ENCODE assay signal across 20 cellular contexts in the genomic region with DNA sequence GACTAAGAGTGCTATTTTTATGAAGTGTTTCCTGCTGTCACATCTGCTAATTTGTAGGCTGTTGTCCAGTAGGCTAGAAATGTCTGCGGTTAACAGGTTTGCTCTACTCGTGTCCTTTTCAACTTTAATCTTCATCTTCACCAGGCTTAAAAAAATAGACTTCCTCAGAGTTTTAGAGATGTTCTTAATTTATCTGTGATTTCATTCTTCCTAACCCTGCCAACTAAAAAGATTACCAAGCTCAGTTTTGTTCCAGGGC.
A peak's percentile ranks its signal among the peaks of the same experiment; 100 is the strongest.
DNase-seq lines count a peak whose midpoint lies in the region; ATAC-seq and TF ChIP-seq lines count a peak whose summit lies in the region.
"Had no signal": no experiment of that assay in that cellular context is flagged by ENCODE, and none has a peak within 500 bp of the region (broad histone marks: within the 10 kb centered on the region; RNA-seq: fewer than 3 reads in every experiment).

No MANE protein-coding gene starts in this region.

- TF ChIP-seq CTCF in CD14-positive monocyte (IDR thresholded peaks at IDR 0.05) (no peak), WTC11 (IDR thresholded peaks at IDR 0.05) (no peak), suprapubic skin (IDR thresholded peaks at IDR 0.05) (no peak)

- H3K36me3 ChIP-seq in ACC112 (ENCODE audit: insufficient read depth, low read length) = peaks cover 44% of the 10 kb centered on the region
- H3K36me3 ChIP-seq in suprapubic skin = peaks cover 59% of the 10 kb centered on the region

- H2AFZ ChIP-seq in ACC112 (ENCODE audit: low read length, unreplicated experiment) = no peak overlapping the region

- peaks cover 4% of the 10 kb centered on the region for H3K79me2 ChIP-seq in ACC112 (ENCODE audit: control insufficient read depth, insufficient read depth, low read length, unreplicated experiment)

- no peak overlapping the region for H3K4me3 ChIP-seq in ACC112 (ENCODE audit: low read depth, low read length)
- no peak overlapping the region for H3K4me3 ChIP-seq in suprapubic skin
- H3K4me3 ChIP-seq: BLaER1, body of pancreas, K562, left lung, Peyer's patch, transverse colon had no signal

- POLR2A ChIA-PET in WTC11 (lab: Charles Lee) = no interaction called here

- peak overlapping the region; percentile 67 for H3K27ac ChIP-seq in ACC112 (ENCODE audit: low read depth, low read length)
- H3K27ac ChIP-seq in suprapubic skin = no peak overlapping the region
- H3K27ac ChIP-seq: BLaER1, body of pancreas, left lung, Peyer's patch, transverse colon had no signal

- ATAC-seq in WTC11 = no peak
- ATAC-seq in naive B cell (ENCODE audit: low read depth in 2 of 2) = no peak
- ATAC-seq in Right ventricle myocardium superior (ENCODE audit: poor library complexity) = no peak
- ATAC-seq: body of pancreas, esophagus mucosa, K562 had no signal

- no peaks in the 10 kb centered on the region for H3K27me3 ChIP-seq in ACC112 (ENCODE audit: insufficient read depth, low read length)
- H3K27me3 ChIP-seq in suprapubic skin = no peaks in the 10 kb centered on the region
- H3K27me3 ChIP-seq: BLaER1, body of pancreas, left lung, Peyer's patch, transverse colon had no signal

- TF ChIP-seq POLR2A in suprapubic skin (IDR thresholded peaks at IDR 0.05) = no peak

- H3K4me1 Mint-ChIP-seq in CD14-positive monocyte (peaks cover 10% of the 10 kb centered on the region), WTC11 (no peaks in the 10 kb centered on the region), naive B cell (peaks cover 17 to 23% (median 20%) of the 10 kb centered on the region in 3 donors)

- TF ChIP-seq EP300 in suprapubic skin (IDR thresholded peaks at IDR 0.05) = no peak

- no peaks in the 10 kb centered on the region for H3K9me3 ChIP-seq in suprapubic skin
- H3K9me3 ChIP-seq: BLaER1, body of pancreas, left lung, Peyer's patch, SK-N-SH, transverse colon had no signal

- DNase-seq in CD14-positive monocyte (ENCODE audit: low spot score) (no peak), WTC11 (ENCODE audit: low spot score) (no peak), naive B cell (no peak), suprapubic skin (ENCODE audit: low spot score in 2 of 2) (no peak), Right ventricle myocardium superior (no peak), NCI-H1092 treated with DMSO at 0.1 percent for 48 hours (lab: John Stamatoyannopoulos, UW) (no peak)
- DNase-seq: activated CD4-positive, alpha-beta T cell treated with anti-CD3 and anti-CD28 coated beads, Interleukin-2, amount 50 U/mL, for 48 hours; activated effector memory CD4-positive, alpha-beta T cell treated with anti-CD3 and anti-CD28 coated beads, Interleukin-2, amount 50 U/mL, for 16 hours; body of pancreas; dermis blood vessel endothelial cell; DND-41; left lung; NCI-H748 treated with DMSO at 0.1 percent for 48 hours; Peyer's patch; SK-N-SH; transverse colon had no signal

- H3K27me3 Mint-ChIP-seq in CD14-positive monocyte (ENCODE audit: low read depth in 3 of 3) = no peaks in the 10 kb centered on the region
- H3K27me3 Mint-ChIP-seq in WTC11 (ENCODE audit: low read depth) = no peaks in the 10 kb centered on the region
- H3K27me3 Mint-ChIP-seq in naive B cell = no peaks in the 10 kb centered on the region

- H3K9me3 Mint-ChIP-seq in CD14-positive monocyte = no peaks in the 10 kb centered on the region
- H3K9me3 Mint-ChIP-seq in WTC11 = no peaks in the 10 kb centered on the region
- no peaks in the 10 kb centered on the region for H3K9me3 Mint-ChIP-seq in naive B cell

- H3K36me3 Mint-ChIP-seq in CD14-positive monocyte = peaks cover 74 to 86% of the 10 kb centered on the region in 2 donors
- peaks cover 54% of the 10 kb centered on the region for H3K36me3 Mint-ChIP-seq in WTC11
- H3K36me3 Mint-ChIP-seq in naive B cell = peaks cover 20 to 27% of the 10 kb centered on the region in 2 donors

- CTCF ChIA-PET in WTC11 (lab: Charles Lee) = no interaction called here

- H3K27ac Mint-ChIP-seq in CD14-positive monocyte = peak overlapping the region in 5 of 7 donors; percentile 71 to 86 (median 84)
- H3K27ac Mint-ChIP-seq in WTC11 = peak overlapping the region; percentile 84
- H3K27ac Mint-ChIP-seq in naive B cell = peak overlapping the region in 4 of 6 donors; percentile 24 to 91 (median 74)

- no peak overlapping the region for H3K4me3 Mint-ChIP-seq in CD14-positive monocyte
- no peak overlapping the region for H3K4me3 Mint-ChIP-seq in WTC11
- H3K4me3 Mint-ChIP-seq in naive B cell = peak overlapping the region in 1 of 8 donors; percentile 49

- WGBS in suprapubic skin = 87% methylated on average over 2 of the region's 2 CpGs

- intact Hi-C loops in CD14-positive monocyte (cut with micrococcal nuclease) (no loop called here), Right ventricle myocardium superior (cut with DNase I) (no loop called here)

- peaks cover 11% of the 10 kb centered on the region for H3K4me1 ChIP-seq in ACC112 (ENCODE audit: control insufficient read depth, insufficient read depth, low read length, unreplicated experiment)
- no peaks in the 10 kb centered on the region for H3K4me1 ChIP-seq in suprapubic skin
- H3K4me1 ChIP-seq: BLaER1, body of pancreas, Peyer's patch, transverse colon had no signal

TF ChIP-seq in WTC11, 78 proteins besides CTCF, POLR2A, EP300 and RAD21:
- TF ChIP-seq, protein P1, sequence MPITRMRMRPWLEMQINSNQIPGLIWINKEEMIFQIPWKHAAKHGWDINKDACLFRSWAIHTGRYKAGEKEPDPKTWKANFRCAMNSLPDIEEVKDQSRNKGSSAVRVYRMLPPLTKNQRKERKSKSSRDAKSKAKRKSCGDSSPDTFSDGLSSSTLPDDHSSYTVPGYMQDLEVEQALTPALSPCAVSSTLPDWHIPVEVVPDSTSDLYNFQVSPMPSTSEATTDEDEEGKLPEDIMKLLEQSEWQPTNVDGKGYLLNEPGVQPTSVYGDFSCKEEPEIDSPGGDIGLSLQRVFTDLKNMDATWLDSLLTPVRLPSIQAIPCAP (CRISPR knock-in tag; IDR thresholded peaks at IDR 0.05) = no peak
- TF ChIP-seq, protein P2, sequence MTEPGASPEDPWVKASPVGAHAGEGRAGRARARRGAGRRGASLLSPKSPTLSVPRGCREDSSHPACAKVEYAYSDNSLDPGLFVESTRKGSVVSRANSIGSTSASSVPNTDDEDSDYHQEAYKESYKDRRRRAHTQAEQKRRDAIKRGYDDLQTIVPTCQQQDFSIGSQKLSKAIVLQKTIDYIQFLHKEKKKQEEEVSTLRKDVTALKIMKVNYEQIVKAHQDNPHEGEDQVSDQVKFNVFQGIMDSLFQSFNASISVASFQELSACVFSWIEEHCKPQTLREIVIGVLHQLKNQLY (CRISPR knock-in tag; IDR thresholded peaks at IDR 0.05) = no peak
- TF ChIP-seq NFE2L1 (CRISPR knock-in tag; IDR thresholded peaks at IDR 0.05) = no peak
- TF ChIP-seq, protein P3, sequence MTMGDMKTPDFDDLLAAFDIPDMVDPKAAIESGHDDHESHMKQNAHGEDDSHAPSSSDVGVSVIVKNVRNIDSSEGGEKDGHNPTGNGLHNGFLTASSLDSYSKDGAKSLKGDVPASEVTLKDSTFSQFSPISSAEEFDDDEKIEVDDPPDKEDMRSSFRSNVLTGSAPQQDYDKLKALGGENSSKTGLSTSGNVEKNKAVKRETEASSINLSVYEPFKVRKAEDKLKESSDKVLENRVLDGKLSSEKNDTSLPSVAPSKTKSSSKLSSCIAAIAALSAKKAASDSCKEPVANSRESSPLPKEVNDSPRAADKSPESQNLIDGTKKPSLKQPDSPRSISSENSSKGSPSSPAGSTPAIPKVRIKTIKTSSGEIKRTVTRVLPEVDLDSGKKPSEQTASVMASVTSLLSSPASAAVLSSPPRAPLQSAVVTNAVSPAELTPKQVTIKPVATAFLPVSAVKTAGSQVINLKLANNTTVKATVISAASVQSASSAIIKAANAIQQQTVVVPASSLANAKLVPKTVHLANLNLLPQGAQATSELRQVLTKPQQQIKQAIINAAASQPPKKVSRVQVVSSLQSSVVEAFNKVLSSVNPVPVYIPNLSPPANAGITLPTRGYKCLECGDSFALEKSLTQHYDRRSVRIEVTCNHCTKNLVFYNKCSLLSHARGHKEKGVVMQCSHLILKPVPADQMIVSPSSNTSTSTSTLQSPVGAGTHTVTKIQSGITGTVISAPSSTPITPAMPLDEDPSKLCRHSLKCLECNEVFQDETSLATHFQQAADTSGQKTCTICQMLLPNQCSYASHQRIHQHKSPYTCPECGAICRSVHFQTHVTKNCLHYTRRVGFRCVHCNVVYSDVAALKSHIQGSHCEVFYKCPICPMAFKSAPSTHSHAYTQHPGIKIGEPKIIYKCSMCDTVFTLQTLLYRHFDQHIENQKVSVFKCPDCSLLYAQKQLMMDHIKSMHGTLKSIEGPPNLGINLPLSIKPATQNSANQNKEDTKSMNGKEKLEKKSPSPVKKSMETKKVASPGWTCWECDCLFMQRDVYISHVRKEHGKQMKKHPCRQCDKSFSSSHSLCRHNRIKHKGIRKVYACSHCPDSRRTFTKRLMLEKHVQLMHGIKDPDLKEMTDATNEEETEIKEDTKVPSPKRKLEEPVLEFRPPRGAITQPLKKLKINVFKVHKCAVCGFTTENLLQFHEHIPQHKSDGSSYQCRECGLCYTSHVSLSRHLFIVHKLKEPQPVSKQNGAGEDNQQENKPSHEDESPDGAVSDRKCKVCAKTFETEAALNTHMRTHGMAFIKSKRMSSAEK (CRISPR knock-in tag; IDR thresholded peaks at IDR 0.05; ENCODE audit: borderline replicate concordance) = no peak
- TF ChIP-seq ZNF416 (CRISPR knock-in tag; IDR thresholded peaks at IDR 0.05) = no peak
- TF ChIP-seq ZNF121 (CRISPR knock-in tag; IDR thresholded peaks at IDR 0.05) = no peak
- TF ChIP-seq ESRRA (CRISPR knock-in tag; IDR thresholded peaks at IDR 0.05; ENCODE audit: borderline replicate concordance) = no peak
- no peak for TF ChIP-seq JAZF1 (CRISPR knock-in tag; IDR thresholded peaks at IDR 0.05)
- no peak for TF ChIP-seq HMGA2 (CRISPR knock-in tag; IDR thresholded peaks at IDR 0.05)
- no peak for TF ChIP-seq TP53 (CRISPR knock-in tag; IDR thresholded peaks at IDR 0.05)
- TF ChIP-seq ZNF423 (CRISPR knock-in tag; IDR thresholded peaks at IDR 0.05) = no peak
- no peak for TF ChIP-seq SMAD4 (CRISPR knock-in tag; IDR thresholded peaks at IDR 0.05)
